27 cellular contexts compared by ENCODE assay signal in the genomic region with DNA sequence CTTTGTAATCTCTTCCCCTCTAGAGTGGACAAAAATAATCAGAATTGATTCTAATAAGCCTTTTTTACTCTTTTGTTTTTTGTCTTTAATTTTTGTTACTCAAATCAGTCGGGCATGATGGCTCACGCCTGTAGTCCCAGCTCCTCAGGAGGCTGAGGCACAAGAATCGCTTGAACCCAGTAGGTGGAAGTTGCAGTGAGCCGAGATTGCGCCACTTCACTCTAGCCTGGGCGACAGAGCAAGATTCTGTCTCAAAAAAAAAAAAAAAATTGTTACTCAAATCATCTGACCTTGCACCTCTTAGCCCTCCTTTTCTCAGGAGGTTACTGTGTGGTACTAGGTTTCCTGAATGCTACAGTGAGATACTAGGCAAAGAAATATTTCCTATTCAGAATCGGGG.
"Had no signal": no experiment of that assay in that cellular context is flagged by ENCODE, and none has a peak within 500 bp of the region (broad histone marks: within the 10 kb centered on the region; RNA-seq: fewer than 3 reads in every experiment).

No MANE protein-coding gene starts in this region.

- H3K27me3 Mint-ChIP-seq: naive B cell; natural killer cell treated with Interleukin-12 subunit alpha and Interleukin-12 subunit beta and Interleukin-15 and Interleukin-18, amount 100 ng/mL, for 72 hours; progenitor cell of endocrine pancreas; stimulated activated naive B cell treated with anti-CD40 and anti-IgM and Interleukin-4, amounts not matched to agents 10 μg/mL and 1 μg/mL and 100 μg/mL, for 72 hours; type B pancreatic cell had no signal

- H3K27ac Mint-ChIP-seq: naive B cell; naive thymus-derived CD8-positive, alpha-beta T cell; natural killer cell treated with Interleukin-12 subunit alpha and Interleukin-12 subunit beta and Interleukin-15 and Interleukin-18, amount 100 ng/mL, for 72 hours; nephron progenitor cell; progenitor cell of endocrine pancreas; stimulated activated effector memory CD8-positive, alpha-beta T cell treated with anti-CD3 and anti-CD28 coated beads, Interleukin-12 subunit alpha, Interleukin-12 subunit beta, amount 100 ng/mL, for 72 hours; stimulated activated naive B cell treated with anti-CD40 and anti-IgM and Interleukin-4, amounts not matched to agents 10 μg/mL and 1 μg/mL and 100 μg/mL, for 72 hours; stimulated activated naive CD8-positive, alpha-beta T cell treated with anti-CD3 and anti-CD28 coated beads, Interleukin-15, Interleukin-2, amounts not matched to agents 100 ng/mL and 50 ng/mL, for 24 hours; type B pancreatic cell had no signal

- H3K4me1 ChIP-seq: pancreas, psoas muscle, right lobe of liver, vagina had no signal

- H3K27me3 ChIP-seq: pancreas, right lobe of liver, sigmoid colon, stomach, tibial artery, transverse colon, vagina had no signal

- ATAC-seq: naive thymus-derived CD8-positive, alpha-beta T cell; natural killer cell treated with Interleukin-12 subunit alpha and Interleukin-12 subunit beta and Interleukin-15 and Interleukin-18, amount 100 ng/mL, for 72 hours; pancreas; psoas muscle; right cardiac atrium; right lobe of liver; stimulated activated effector memory CD8-positive, alpha-beta T cell treated with anti-CD3 and anti-CD28 coated beads, Interleukin-12 subunit alpha, Interleukin-12 subunit beta, amount 100 ng/mL, for 72 hours; stimulated activated naive B cell treated with anti-CD40 and anti-IgM and Interleukin-4, amounts not matched to agents 10 μg/mL and 1 μg/mL and 100 μg/mL, for 72 hours had no signal

- H3K9me3 Mint-ChIP-seq: naive B cell; natural killer cell treated with Interleukin-12 subunit alpha and Interleukin-12 subunit beta and Interleukin-15 and Interleukin-18, amount 100 ng/mL, for 72 hours; nephron progenitor cell; neural crest cell; stimulated activated effector memory CD8-positive, alpha-beta T cell treated with anti-CD3 and anti-CD28 coated beads, Interleukin-12 subunit alpha, Interleukin-12 subunit beta, amount 100 ng/mL, for 72 hours; stimulated activated naive B cell treated with anti-CD40 and anti-IgM and Interleukin-4, amounts not matched to agents 10 μg/mL and 1 μg/mL and 100 μg/mL, for 72 hours; stimulated activated naive CD8-positive, alpha-beta T cell treated with anti-CD3 and anti-CD28 coated beads, Interleukin-15, Interleukin-2, amounts not matched to agents 100 ng/mL and 50 ng/mL, for 24 hours; type B pancreatic cell had no signal

- H3K4me1 Mint-ChIP-seq: naive B cell; naive thymus-derived CD8-positive, alpha-beta T cell; stimulated activated effector memory CD8-positive, alpha-beta T cell treated with anti-CD3 and anti-CD28 coated beads, Interleukin-12 subunit alpha, Interleukin-12 subunit beta, amount 100 ng/mL, for 72 hours; stimulated activated naive B cell treated with anti-CD40 and anti-IgM and Interleukin-4, amounts not matched to agents 10 μg/mL and 1 μg/mL and 100 μg/mL, for 72 hours had no signal

- DNase-seq: naive B cell; naive thymus-derived CD8-positive, alpha-beta T cell; nephron progenitor cell; occipital lobe; pancreas; posterior cingulate gyrus; psoas muscle; right lobe of liver; sigmoid colon; small intestine; stimulated activated CD4-positive, alpha-beta T cell treated with anti-CD3 and anti-CD28 coated beads, Interleukin-15, amount 100 ng/mL, for 24 hours; stimulated activated CD4-positive, alpha-beta T cell treated with anti-CD3 and anti-CD28 coated beads, Interleukin-2, amount 100 ng/mL, for 24 hours; stimulated activated CD4-positive, alpha-beta T cell treated with anti-CD3 and anti-CD28 coated beads, Interleukin-2, amount 100 ng/mL, for 48 hours; stimulated activated CD4-positive, alpha-beta T cell treated with anti-CD3 and anti-CD28 coated beads, Interleukin-4, amount 100 ng/mL, for 24 hours; stimulated activated naive B cell treated with anti-CD40 and anti-IgM and Interleukin-4, amounts not matched to agents 10 μg/mL and 1 μg/mL and 100 μg/mL, for 72 hours; stimulated activated naive CD4-positive, alpha-beta T cell treated with Interleukin-2 at 50 U/mL for 16 hours; stomach; tibial artery; transverse colon had no signal

- H3K4me3 ChIP-seq: pancreas, psoas muscle, right lobe of liver, sigmoid colon, stomach, tibial artery, transverse colon, vagina had no signal

- H3K27ac ChIP-seq: pancreas, psoas muscle, right lobe of liver, sigmoid colon, stomach, tibial artery, transverse colon, vagina had no signal

- H3K36me3 Mint-ChIP-seq: naive B cell; naive thymus-derived CD8-positive, alpha-beta T cell; natural killer cell treated with Interleukin-12 subunit alpha and Interleukin-12 subunit beta and Interleukin-15 and Interleukin-18, amount 100 ng/mL, for 72 hours; stimulated activated effector memory CD8-positive, alpha-beta T cell treated with anti-CD3 and anti-CD28 coated beads, Interleukin-12 subunit alpha, Interleukin-12 subunit beta, amount 100 ng/mL, for 72 hours; stimulated activated naive B cell treated with anti-CD40 and anti-IgM and Interleukin-4, amounts not matched to agents 10 μg/mL and 1 μg/mL and 100 μg/mL, for 72 hours; type B pancreatic cell had no signal

- H3K36me3 ChIP-seq: pancreas, right lobe of liver, sigmoid colon, stomach, tibial artery, transverse colon, vagina had no signal

- H3K9me3 ChIP-seq: pancreas, psoas muscle, right lobe of liver, sigmoid colon, stomach, tibial artery, transverse colon, vagina had no signal

- H3K4me3 Mint-ChIP-seq: naive B cell; naive thymus-derived CD8-positive, alpha-beta T cell; natural killer cell treated with Interleukin-12 subunit alpha and Interleukin-12 subunit beta and Interleukin-15 and Interleukin-18, amount 100 ng/mL, for 72 hours; nephron progenitor cell; neural crest cell; stimulated activated effector memory CD8-positive, alpha-beta T cell treated with anti-CD3 and anti-CD28 coated beads, Interleukin-12 subunit alpha, Interleukin-12 subunit beta, amount 100 ng/mL, for 72 hours; stimulated activated naive B cell treated with anti-CD40 and anti-IgM and Interleukin-4, amounts not matched to agents 10 μg/mL and 1 μg/mL and 100 μg/mL, for 72 hours; stimulated activated naive CD8-positive, alpha-beta T cell treated with anti-CD3 and anti-CD28 coated beads, Interleukin-15, Interleukin-2, amounts not matched to agents 100 ng/mL and 50 ng/mL, for 24 hours; type B pancreatic cell had no signal
